Comparison of ENCODE assay signal across 8 cellular contexts in the genomic region with DNA sequence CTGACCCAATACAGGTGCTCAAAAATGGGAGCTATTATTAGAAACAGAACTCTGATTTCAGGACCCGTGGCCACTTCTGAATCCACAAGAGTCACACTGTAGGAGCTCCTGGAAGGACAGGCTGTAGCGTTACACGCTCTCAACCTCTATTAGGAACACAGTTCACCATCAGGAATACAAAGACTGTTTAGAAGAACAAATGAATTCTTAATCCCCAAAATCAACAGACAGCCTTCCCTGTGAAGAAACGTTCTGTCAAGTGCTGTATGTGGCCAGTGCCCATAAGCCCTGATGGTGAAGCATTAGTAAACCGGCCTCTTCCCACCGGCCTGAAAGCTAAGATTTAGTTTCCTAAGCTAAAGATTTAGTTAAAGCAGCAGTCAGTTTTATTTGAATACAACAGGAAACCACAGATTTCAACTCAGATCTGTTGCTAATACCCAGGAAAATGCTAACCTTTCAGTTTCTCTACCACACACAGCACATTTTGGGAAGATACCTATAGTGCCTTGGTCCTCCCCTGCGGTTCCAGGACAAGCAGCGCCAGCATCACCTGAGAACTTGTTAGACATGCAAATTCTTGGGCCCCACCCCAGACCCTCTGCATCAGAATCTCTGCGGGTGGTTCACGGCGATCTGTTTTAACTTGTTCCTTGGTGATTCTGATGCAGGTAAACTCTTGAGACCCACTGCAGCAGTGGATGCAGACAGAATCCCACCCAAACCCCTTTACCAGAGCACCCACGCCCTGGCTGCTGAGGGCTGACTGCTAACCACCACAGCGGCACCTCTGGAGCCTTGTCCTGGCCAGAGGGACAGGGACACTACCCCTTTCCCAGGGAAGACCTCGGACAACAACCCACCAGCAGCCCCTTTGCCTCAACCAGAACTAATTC. TPM values are rescaled to one million over a fixed set of nuclear protein-coding genes. Genes with fewer than 3 reads are reported as not detected.
DNase-seq lines count a peak whose midpoint lies in the region; ATAC-seq, FAIRE-seq and TF ChIP-seq lines count a peak whose summit lies in the region.

No MANE protein-coding gene starts in this region.

- H4K20me1 ChIP-seq in IMR-90 (ENCODE audit: insufficient read depth, low read length) = no peaks in the 10 kb centered on the region

- H3K4me1 ChIP-seq in IMR-90 (ENCODE audit: control insufficient read depth, insufficient read depth, low read length) (peaks cover 8% of the 10 kb centered on the region; the same call in 1 of the 2 replicates), iPS DF 6.9 (ENCODE audit: control insufficient read depth, insufficient read depth, low read length) (peaks cover 4% of the 10 kb centered on the region; the same call in 1 of the 2 replicates), small intestine (ENCODE audit: control insufficient read depth in 2 of 2, insufficient read depth in 1 of 2, low read depth in 1 of 2, low read length in 1 of 2) (no peaks in the 10 kb centered on the region), upper lobe of left lung (peaks cover 8 to 10% (median 9%) of the 10 kb centered on the region in 4 donors)

- no peak for TF ChIP-seq EP300 in upper lobe of left lung (IDR thresholded peaks at IDR 0.05)

- in situ Hi-C loops in IMR-90 (cut with MboI; ENCODE audit: low sequenced_read_pairs) = no loop called here

- H2AFZ ChIP-seq in IMR-90 (replicated peaks; ENCODE audit: low read length, poor library complexity) = peak overlapping the region; percentile 68

- no peaks in the 10 kb centered on the region for H3K9me3 ChIP-seq in IMR-90 (ENCODE audit: control insufficient read depth, insufficient read depth, low read length)
- no peaks in the 10 kb centered on the region for H3K9me3 ChIP-seq in iPS DF 6.9 (ENCODE audit: control insufficient read depth, insufficient read depth, low read length)
- no peaks in the 10 kb centered on the region for H3K9me3 ChIP-seq in small intestine (ENCODE audit: control insufficient read depth, low read depth)
- no peaks in the 10 kb centered on the region for H3K9me3 ChIP-seq in upper lobe of left lung

- H3K4me3 ChIP-seq in IMR-90 (ENCODE audit: insufficient read depth, low read depth, low read length) = no peak overlapping the region
- no peak overlapping the region for H3K4me3 ChIP-seq in iPS DF 6.9 (ENCODE audit: low read length)
- H3K4me3 ChIP-seq in small intestine (ENCODE audit: low read depth in 1 of 2, low read length in 2 of 2) = no peak overlapping the region
- no peak overlapping the region for H3K4me3 ChIP-seq in upper lobe of left lung

- no peak overlapping the region for H3K18ac ChIP-seq in IMR-90 (ENCODE audit: low read depth, low read length)

- H2BK15ac ChIP-seq in IMR-90 (ENCODE audit: low read depth, low read length) = no peak overlapping the region

- peak overlapping the region; percentile 33 for H2AK9ac ChIP-seq in IMR-90 (replicated peaks; ENCODE audit: low read depth, low read length, poor library complexity)

- H2AK5ac ChIP-seq in IMR-90 (ENCODE audit: low read depth, low read length) = no peak overlapping the region

- H4K5ac ChIP-seq in IMR-90 (ENCODE audit: low read depth, low read length) = no peak overlapping the region

- no peaks in the 10 kb centered on the region for H3K36me3 ChIP-seq in IMR-90 (ENCODE audit: control insufficient read depth, insufficient read depth, low read length)
- H3K36me3 ChIP-seq in iPS DF 6.9 (ENCODE audit: control insufficient read depth, insufficient read depth, low read length) = no peaks in the 10 kb centered on the region
- H3K36me3 ChIP-seq in small intestine (ENCODE audit: control insufficient read depth in 2 of 2, insufficient read depth in 2 of 2, low read length in 2 of 2) = no peaks in the 10 kb centered on the region
- no peaks in the 10 kb centered on the region for H3K36me3 ChIP-seq in upper lobe of left lung

- H3K23ac ChIP-seq in IMR-90 (ENCODE audit: low read depth, low read length) = no peak overlapping the region

- H3K27ac ChIP-seq in IMR-90 (ENCODE audit: insufficient read depth, low read length) (no peak overlapping the region), iPS DF 6.9 (ENCODE audit: low read length) (no peak overlapping the region), small intestine (ENCODE audit: low read depth in 1 of 2, low read length in 1 of 2) (no peak overlapping the region), upper lobe of left lung (no peak overlapping the region)

- TF ChIP-seq CTCF in IMR-90 (conservative IDR thresholded peaks at IDR 0.05; ENCODE audit: low read depth, low read length) (no peak), upper lobe of left lung (IDR thresholded peaks at IDR 0.05) (no peak)

- FAIRE-seq in GM12892 (lab: Jason Lieb, UNC) (peak; percentile 50), small intestine (lab: Jason Lieb, UNC) (no peak)

- DNase-seq in GM12892 (ENCODE audit: insufficient read length) (no peak), IMR-90 (peak; percentile 29), iPS DF 6.9 (ENCODE audit: low read depth, low spot score) (peak; percentile 54), small intestine (no peak), hepatic stellate cell (ENCODE audit: low spot score) (no peak), OCI-M1 (lab: John Stamatoyannopoulos, UW) (no peak), upper lobe of left lung (no peak)

- WGBS in IMR-90 (ENCODE audit: extremely low coverage in 2 of 2, insufficient read length in 1 of 2), 2 experiments = 20% methylated on average over 1 of the region's 14 CpGs; no CpG with 5 or more reads in 1 of the 2 experiments
- WGBS in iPS DF 6.9 (ENCODE audit: insufficient coverage, insufficient read length) = no CpG with 5 or more reads among the region's 14 CpGs
- 43 to 68% (median 62%) methylated on average over 14 of the region's 14 CpGs for WGBS in small intestine, 3 donors
- WGBS in upper lobe of left lung, 2 donors = 40 to 41% methylated on average over 12 to 14 of the region's 14 CpGs

- H2BK120ac ChIP-seq in IMR-90 (ENCODE audit: low read depth, low read length) = no peak overlapping the region

- H3K56ac ChIP-seq in IMR-90 (ENCODE audit: extremely low read depth, insufficient read depth, low read length) = no peak overlapping the region

- no peaks in the 10 kb centered on the region for H3K79me1 ChIP-seq in IMR-90 (ENCODE audit: low read depth in 1 of 2, low read length in 2 of 2)

- no peak overlapping the region for H3K9ac ChIP-seq in IMR-90 (ENCODE audit: low read depth, low read length)

- 0 out of 2 replicates have a peak overlapping the region, but pooled peaks have one; percentile 12 for H3K4ac ChIP-seq in IMR-90 (ENCODE audit: low read depth, low read length)

- dilution Hi-C loops in IMR-90 (cut with HindIII; ENCODE audit: low sequenced_read_pairs, unreplicated experiment) = no loop called here

- intact Hi-C loops in IMR-90 (cut with micrococcal nuclease) = no loop called here

- CTCF ChIA-PET in IMR-90 (lab: Yijun Ruan, JAX) = interaction anchor here (0.8 to 1.3 kb wide), 2 partner anchors 9 to 33 kb away, joined by 3 read pairs; a partner anchor contains a TSS

- no peak for TF ChIP-seq RAD21 in IMR-90 (IDR thresholded peaks at IDR 0.05; ENCODE audit: low read length)

- H3K4me2 ChIP-seq in IMR-90 (ENCODE audit: low read depth, low read length) = peak overlapping the region; percentile 55; the same call in 1 of the 2 replicates

- POLR2A ChIA-PET in IMR-90 (lab: Charles Lee; ENCODE audit: unreplicated experiment) = no interaction called here

- no peak overlapping the region for H2BK5ac ChIP-seq in IMR-90 (ENCODE audit: low read depth, low read length, poor library complexity, severe bottlenecking)

- peak overlapping the region; percentile 15; the same call in 1 of the 2 replicates for H3K14ac ChIP-seq in IMR-90 (replicated peaks; ENCODE audit: low read depth, low read length)

- H2BK20ac ChIP-seq in IMR-90 (ENCODE audit: low read depth, low read length) = no peak overlapping the region

- no peaks in the 10 kb centered on the region for H3K9me1 ChIP-seq in IMR-90 (ENCODE audit: insufficient read depth, low read length)

- peak overlapping the region in 1 of 2 experiments; percentile 23; a peak in 1 of 4 replicates for H4K8ac ChIP-seq in IMR-90 (ENCODE audit: low read depth in 2 of 2, low read length in 2 of 2)

- ATAC-seq in GM21529 (IDR thresholded peaks at IDR 0.05; ENCODE audit: unreplicated experiment) = peak; percentile 79
- peak; percentile 44; the same call in 1 of the 2 replicates for ATAC-seq in IMR-90 (ENCODE audit: low read depth)
- ATAC-seq in upper lobe of left lung (ENCODE audit: low FRiP score in 2 of 2) = no peak

- H4K91ac ChIP-seq in IMR-90 (ENCODE audit: insufficient read depth, low read depth, low read length) = no peak overlapping the region

- TF ChIP-seq POLR2A in GM12892 (IDR thresholded peaks at IDR 0.05; ENCODE audit: low read depth, low read length) (no peak), IMR-90 (IDR thresholded peaks at IDR 0.05; ENCODE audit: low read depth, low read length) (no peak), upper lobe of left lung (IDR thresholded peaks at IDR 0.05) (no peak)

- BruUV-seq in IMR-90 (replicated peaks; lab: Mats Ljungman, UMichigan) = no TSS peak

- H3K27me3 ChIP-seq in IMR-90 (ENCODE audit: control insufficient read depth, insufficient read depth, low read length) = no peaks in the 10 kb centered on the region
- H3K27me3 ChIP-seq in iPS DF 6.9 (ENCODE audit: control insufficient read depth, insufficient read depth, low read length) = no peaks in the 10 kb centered on the region
- H3K27me3 ChIP-seq in small intestine (ENCODE audit: control insufficient read depth in 2 of 2, insufficient read depth in 2 of 2, low read length in 2 of 2) = no peaks in the 10 kb centered on the region
- H3K27me3 ChIP-seq in upper lobe of left lung = no peaks in the 10 kb centered on the region

TF ChIP-seq in IMR-90, 13 proteins besides CTCF, POLR2A, EP300 and RAD21 (continues in another document):
- no peak for TF ChIP-seq MAZ (IDR thresholded peaks at IDR 0.05; ENCODE audit: borderline replicate concordance, low read depth, low read length)
- no peak for TF ChIP-seq RCOR1 (IDR thresholded peaks at IDR 0.05; ENCODE audit: insufficient replicate concordance, low read length)

RNA-seq across cellular contexts. Expression of a gene that starts 33.4 kb away (rescaled TPM):
- polyA plus RNA-seq in GM12892 (2012; ENCODE audit: missing spikeins) = 21.8 TPM
- total RNA-seq in IMR-90 (2012; rRNA removed) = 5.4 and 8.9 TPM in 2 replicates
- polyA plus RNA-seq in IMR-90 (2012; rRNA removed) = 9.7 and 9.8 TPM in 2 replicates
- polyA plus RNA-seq in IMR-90 (2012; cell fraction: cytosol; rRNA removed) = 2.1 and 2.9 TPM in 2 replicates
- polyA plus RNA-seq in IMR-90 (2012; cell fraction: nucleus; rRNA removed; ENCODE audit: low replicate concordance) = 4.9 and 7.1 TPM in 2 replicates
- 10 to 100 TPM; 31.9 to 54.3 (median 37.8) TPM for polyA plus RNA-seq in small intestine
- total RNA-seq in upper lobe of left lung = 10 to 100 TPM in 5 of 6 donors, 1 to 10 TPM in 1; 3.6 to 40.9 (median 12.1) TPM

RNA-seq across cellular contexts. Expression of a gene that starts 53.9 kb away (rescaled TPM):
- polyA plus RNA-seq in GM12892 (2012; ENCODE audit: missing spikeins) = 1.8 TPM
- 1.8 and 1.9 TPM in 2 replicates for total RNA-seq in IMR-90 (2012; rRNA removed)
- polyA plus RNA-seq in IMR-90 (2012; rRNA removed) = 1.2 and 1.3 TPM in 2 replicates
- polyA plus RNA-seq in IMR-90 (2012; cell fraction: cytosol; rRNA removed) = 0.67 and 0.78 TPM in 2 replicates
- polyA plus RNA-seq in IMR-90 (2012; cell fraction: nucleus; rRNA removed; ENCODE audit: low replicate concordance) = 1.2 and 1.4 TPM in 2 replicates
- polyA plus RNA-seq in small intestine = 1 to 10 TPM in 1 of 3 donors, under 1 TPM in 2; 0.45 to 3.0 (median 0.54) TPM
- 1 to 10 TPM; 2.1 to 5.8 (median 3.1) TPM for total RNA-seq in upper lobe of left lung

Comparison
In these comparisons a context has a peak if more than half of its experiments do, and no peak if none do; other contexts are left out.
1. DNase-seq: peak in IMR-90 (single experiment) and iPS DF 6.9 (single experiment); none in GM12892 (single experiment), small intestine (single experiment), hepatic stellate cell (single experiment), OCI-M1 (single experiment) and upper lobe of left lung (0 of 2).
2. ATAC-seq: peak in GM21529 (single experiment) and IMR-90 (single experiment); none in upper lobe of left lung (0 of 2).